8 cellular contexts compared by ENCODE assay signal in the genomic region with DNA sequence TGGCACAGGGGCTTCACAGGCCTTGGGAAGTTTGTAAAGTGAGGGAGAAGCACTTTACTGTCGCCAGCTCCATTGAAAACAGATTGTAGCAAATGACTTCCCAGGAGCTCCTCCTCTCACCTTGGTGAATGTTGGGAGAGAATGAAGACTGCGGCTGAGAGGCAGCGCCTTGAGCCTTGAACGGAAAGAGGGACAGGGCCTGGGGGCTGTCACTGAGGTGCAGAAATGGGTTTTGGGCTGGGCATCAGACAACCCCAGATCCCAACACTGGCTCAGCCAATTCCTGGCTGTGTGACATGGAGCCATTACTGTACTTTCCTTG. TPM values are rescaled to one million over a fixed set of nuclear protein-coding genes. Genes with fewer than 3 reads are reported as not detected.
DNase-seq lines count a peak whose midpoint lies in the region; ATAC-seq and TF ChIP-seq lines count a peak whose summit lies in the region.

No MANE protein-coding gene starts in this region.

- no peaks in the 10 kb centered on the region for H3K27me3 ChIP-seq in CD4-positive, CD25-positive, alpha-beta regulatory T cell (ENCODE audit: control insufficient read depth, insufficient read depth, low read length)
- no peaks in the 10 kb centered on the region for H3K27me3 ChIP-seq in right lobe of liver
- H3K27me3 ChIP-seq in upper lobe of right lung: no peaks in the 10 kb centered on the region

- peak overlapping the region; percentile 72 for H3K4me3 ChIP-seq in CD4-positive, CD25-positive, alpha-beta regulatory T cell (ENCODE audit: low read depth, low read length)
- H3K4me3 ChIP-seq in right lobe of liver: peak overlapping the region; percentile 75 to 84 (median 82)
- peak overlapping the region; percentile 80 for H3K4me3 ChIP-seq in upper lobe of right lung

- H3K36me3 Mint-ChIP-seq in CD4-positive, CD25-positive, alpha-beta regulatory T cell: no peaks in the 10 kb centered on the region
- H3K36me3 Mint-ChIP-seq in HFFc6 (ENCODE audit: low read depth): no peaks in the 10 kb centered on the region
- H3K36me3 Mint-ChIP-seq in activated naive CD8-positive, alpha-beta T cell treated with anti-CD3 and anti-CD28 coated beads, Interleukin-2, amount 50 U/mL, for 24 hours (ENCODE audit: low read depth): no peaks in the 10 kb centered on the region

- H3K4me1 Mint-ChIP-seq in CD4-positive, CD25-positive, alpha-beta regulatory T cell: peaks cover 0 to 22% (median 11%) of the 10 kb centered on the region in 4 donors
- peaks cover 8% of the 10 kb centered on the region for H3K4me1 Mint-ChIP-seq in HFFc6 (ENCODE audit: low read depth)
- H3K4me1 Mint-ChIP-seq in activated naive CD8-positive, alpha-beta T cell treated with anti-CD3 and anti-CD28 coated beads, Interleukin-2, amount 50 U/mL, for 24 hours: peaks cover 10% of the 10 kb centered on the region

- DNase-seq in CD4-positive, CD25-positive, alpha-beta regulatory T cell: peak in 1 of 3 donors; percentile 6
- DNase-seq in HFFc6 (no peak), right lobe of liver (no peak), upper lobe of right lung (no peak), AML-193 (lab: John Stamatoyannopoulos, UW) (no peak), EL (no peak)
- no peak for DNase-seq in activated naive CD8-positive, alpha-beta T cell treated with anti-CD3 and anti-CD28 coated beads, Interleukin-2, amount 50 U/mL, for 24 hours
- DNase-seq in activated CD8-positive, alpha-beta memory T cell treated with anti-CD3 and anti-CD28 coated beads, Interleukin-2, amount 50 U/mL, for 48 hours: no peak

- 67% methylated on average over 3 of the region's 4 CpGs for WGBS in right lobe of liver (ENCODE audit: insufficient coverage, low coverage, low lambda C conversion rate, missing lambda C conversion rate)

- H3K36me3 ChIP-seq in CD4-positive, CD25-positive, alpha-beta regulatory T cell (ENCODE audit: control insufficient read depth, insufficient read depth, low read length): no peaks in the 10 kb centered on the region
- H3K36me3 ChIP-seq in right lobe of liver (peaks cover 0 to 2% (median 0%) of the 10 kb centered on the region in 4 donors), upper lobe of right lung (no peaks in the 10 kb centered on the region)

- TF ChIP-seq POLR2A in right lobe of liver (IDR thresholded peaks at IDR 0.05): no peak

- intact Hi-C loops in right lobe of liver (cut with DNase I) (no loop called here), upper lobe of right lung (cut with DNase I) (no loop called here)

- H3K9me3 Mint-ChIP-seq in CD4-positive, CD25-positive, alpha-beta regulatory T cell: peaks cover 0 to 1% (median 0%) of the 10 kb centered on the region in 7 donors
- H3K9me3 Mint-ChIP-seq in HFFc6: no peaks in the 10 kb centered on the region
- no peaks in the 10 kb centered on the region for H3K9me3 Mint-ChIP-seq in activated naive CD8-positive, alpha-beta T cell treated with anti-CD3 and anti-CD28 coated beads, Interleukin-2, amount 50 U/mL, for 24 hours

- no peaks in the 10 kb centered on the region for H3K9me3 ChIP-seq in CD4-positive, CD25-positive, alpha-beta regulatory T cell (ENCODE audit: control insufficient read depth in 2 of 2, low read length in 2 of 2)
- H3K9me3 ChIP-seq in right lobe of liver (no peaks in the 10 kb centered on the region), upper lobe of right lung (no peaks in the 10 kb centered on the region)

- H3K27ac ChIP-seq in CD4-positive, CD25-positive, alpha-beta regulatory T cell (ENCODE audit: insufficient read depth, low read length, poor library complexity, severe bottlenecking): no peak overlapping the region
- peak overlapping the region; percentile 77 to 89 (median 81) for H3K27ac ChIP-seq in right lobe of liver
- peak overlapping the region; percentile 86 for H3K27ac ChIP-seq in upper lobe of right lung

- H3K4me3 Mint-ChIP-seq in CD4-positive, CD25-positive, alpha-beta regulatory T cell: peak overlapping the region; percentile 84 to 94 (median 90)
- peak overlapping the region; percentile 83 for H3K4me3 Mint-ChIP-seq in HFFc6
- H3K4me3 Mint-ChIP-seq in activated naive CD8-positive, alpha-beta T cell treated with anti-CD3 and anti-CD28 coated beads, Interleukin-2, amount 50 U/mL, for 24 hours: peak overlapping the region; percentile 80

- H3K27me3 Mint-ChIP-seq in CD4-positive, CD25-positive, alpha-beta regulatory T cell: peaks cover 10% of the 10 kb centered on the region
- peaks cover 9% of the 10 kb centered on the region; the same call in 1 of the 2 replicates for H3K27me3 Mint-ChIP-seq in HFFc6 (ENCODE audit: insufficient read depth)
- peaks cover 2% of the 10 kb centered on the region for H3K27me3 Mint-ChIP-seq in activated naive CD8-positive, alpha-beta T cell treated with anti-CD3 and anti-CD28 coated beads, Interleukin-2, amount 50 U/mL, for 24 hours

- H3K4me1 ChIP-seq in CD4-positive, CD25-positive, alpha-beta regulatory T cell (ENCODE audit: control insufficient read depth, insufficient read depth, low read length, poor library complexity, severe bottlenecking): peaks cover 10% of the 10 kb centered on the region
- H3K4me1 ChIP-seq in right lobe of liver (peaks cover 0 to 29% (median 3%) of the 10 kb centered on the region in 4 donors), upper lobe of right lung (no peaks in the 10 kb centered on the region)

- H3K27ac Mint-ChIP-seq in CD4-positive, CD25-positive, alpha-beta regulatory T cell: peak overlapping the region; percentile 50 to 89 (median 81)
- H3K27ac Mint-ChIP-seq in HFFc6: peak overlapping the region; percentile 51
- peak overlapping the region; percentile 73 for H3K27ac Mint-ChIP-seq in activated naive CD8-positive, alpha-beta T cell treated with anti-CD3 and anti-CD28 coated beads, Interleukin-2, amount 50 U/mL, for 24 hours

- ATAC-seq in CD4-positive, CD25-positive, alpha-beta regulatory T cell (ENCODE audit: low read depth in 2 of 2): no peak
- no peak for ATAC-seq in activated naive CD8-positive, alpha-beta T cell treated with anti-CD3 and anti-CD28 coated beads, Interleukin-2, amount 50 U/mL, for 24 hours
- ATAC-seq in right lobe of liver (no peak), upper lobe of right lung (no peak)

- TF ChIP-seq CTCF in HFFc6 (IDR thresholded peaks at IDR 0.05) (no peak), right lobe of liver (IDR thresholded peaks at IDR 0.05) (no peak), upper lobe of right lung (IDR thresholded peaks at IDR 0.05) (no peak)

RNA-seq across cellular contexts. Expression of a gene that starts 0.6 kb away (rescaled TPM):
- total RNA-seq in CD4-positive, CD25-positive, alpha-beta regulatory T cell: 21.9 TPM
- polyA plus RNA-seq in CD4-positive, CD25-positive, alpha-beta regulatory T cell: 1 to 10 TPM; 3.2 to 5.3 (median 4.0) TPM
- total RNA-seq in HFFc6 (2021; fragmentation: NEBNext Ultra II Directional; extraction: Animal tissue kit (Norgen Biotek cat#: 25700)): 10 to 100 TPM; 10.3 to 16.9 (median 14.0) TPM
- total RNA-seq in right lobe of liver (10 to 100 TPM; 15.7 to 23.9 (median 18.6) TPM), upper lobe of right lung (54.7 TPM)
